Comparison of ENCODE assay signal across 15 cellular contexts in genomic region chr15:40058476-40059140, GRCh38. TPM values are rescaled to one million over a fixed set of nuclear protein-coding genes. Genes with fewer than 3 reads are reported as not detected.
DNase-seq lines count a peak whose midpoint lies in the region; ATAC-seq and TF ChIP-seq lines count a peak whose summit lies in the region.
"Had no signal": no experiment of that assay in that cellular context is flagged by ENCODE, and none has a peak within 500 bp of the region (broad histone marks: within the 10 kb centered on the region; RNA-seq: fewer than 3 reads in every experiment).

No MANE protein-coding gene starts in this region.

- H3K9me3 ChIP-seq in mammary epithelial cell (replicated peaks; ENCODE audit: insufficient read depth, low read length), result no peaks in the 10 kb centered on the region
- no peaks in the 10 kb centered on the region for H3K9me3 ChIP-seq in OCI-LY7 (ENCODE audit: low read length)
- H3K9me3 ChIP-seq: left ventricle myocardium inferior, ovary had no signal

- in situ Hi-C loops in mammary epithelial cell (cut with MboI; ENCODE audit: low sequenced_read_pairs in 2 of 2), result no loop called here

- no peaks in the 10 kb centered on the region for H3K9me2 ChIP-seq in OCI-LY7 (ENCODE audit: insufficient read depth, low read length)

- 96% methylated on average over 2 of the region's 3 CpGs for WGBS in mammary epithelial cell (ENCODE audit: low coverage, missing lambda C conversion rate)

- ATAC-seq in stimulated activated naive CD8-positive, alpha-beta T cell treated with anti-CD3 and anti-CD28 coated beads, Interleukin-15, Interleukin-2, amounts not matched to agents 100 U/mL and 50 U/mL, for 24 hours, result peak; percentile 24
- no peak for ATAC-seq in GM21447 (IDR thresholded peaks at IDR 0.05; ENCODE audit: unreplicated experiment)

- dilution Hi-C loops in mammary epithelial cell (cut with HindIII; ENCODE audit: low sequenced_read_pairs), result no loop called here

- no peak overlapping the region for H3K27ac Mint-ChIP-seq in MCF 10A (ENCODE audit: low read depth, unreplicated experiment)

- H3K27ac ChIP-seq in mammary epithelial cell (ENCODE audit: insufficient read depth, low read depth, low read length) (no peak overlapping the region), OCI-LY7 (ENCODE audit: low read depth, low read length, poor library complexity, severe bottlenecking) (no peak overlapping the region)
- H3K27ac ChIP-seq: left ventricle myocardium inferior, ovary had no signal

- H2AFZ ChIP-seq in mammary epithelial cell (ENCODE audit: low read depth, low read length) (peak overlapping the region; percentile 12), OCI-LY7 (ENCODE audit: low read length) (no peak overlapping the region)

- H3K27me3 Mint-ChIP-seq in MCF 10A (ENCODE audit: insufficient read depth, unreplicated experiment), result no peaks in the 10 kb centered on the region
- H3K27me3 Mint-ChIP-seq: CD4-positive, CD25-positive, alpha-beta regulatory T cell had no signal

- no peaks in the 10 kb centered on the region for H3K27me3 ChIP-seq in mammary epithelial cell (ENCODE audit: insufficient read depth, low read length)
- H3K27me3 ChIP-seq: ovary had no signal

- intact Hi-C loops in mammary epithelial cell (cut with micrococcal nuclease), result no loop called here
- intact Hi-C loops in MCF 10A (cut with micrococcal nuclease), result no loop called here
- intact Hi-C loops in OCI-LY7 (cut with micrococcal nuclease; ENCODE audit: unreplicated experiment), result no loop called here

- no TSS peak for BruUV-seq in mammary epithelial cell (replicated peaks; lab: Mats Ljungman, UMichigan)
- no TSS peak for BruUV-seq in MCF 10A (replicated peaks; lab: Mats Ljungman, UMichigan)
- no TSS peak for BruUV-seq in OCI-LY7 (replicated peaks; lab: Mats Ljungman, UMichigan)

- no peak for TF ChIP-seq CTCF in mammary epithelial cell (conservative IDR thresholded peaks at IDR 0.05 in 1 of 2, IDR thresholded peaks at IDR 0.05 in 1 of 2; ENCODE audit: extremely low read depth in 1 of 2, insufficient read depth in 1 of 2, low read depth in 1 of 2, low read length in 2 of 2)
- TF ChIP-seq CTCF in MCF 10A (IDR thresholded peaks at IDR 0.05; ENCODE audit: unreplicated experiment), result no peak
- TF ChIP-seq CTCF in OCI-LY7 (conservative IDR thresholded peaks at IDR 0.05; ENCODE audit: low read length), result no peak
- TF ChIP-seq CTCF in epithelial cell of esophagus (IDR thresholded peaks at IDR 0.05; ENCODE audit: insufficient read depth, low read depth, low read length, missing control alignments), result no peak

- H3K4me1 Mint-ChIP-seq in MCF 10A (ENCODE audit: insufficient read depth, unreplicated experiment), result peaks cover 28% of the 10 kb centered on the region

- CTCF ChIA-PET in mammary epithelial cell (lab: Charles Lee; ENCODE audit: low non-redundant PET), result no interaction called here
- CTCF ChIA-PET in MCF 10A (lab: Yijun Ruan, JAX), result interaction anchor here (0.6 to 4.7 kb wide), 5 partner anchors 13 to 282 kb away, joined by 3 to 28 read pairs (median 3); no protein-coding TSS in a partner anchor
- CTCF ChIA-PET in OCI-LY7 (lab: Charles Lee; ENCODE audit: unreplicated experiment), result no interaction called here

- H3K36me3 Mint-ChIP-seq in MCF 10A (ENCODE audit: insufficient read depth, unreplicated experiment), result peaks cover 5% of the 10 kb centered on the region

- H3K4me1 ChIP-seq in mammary epithelial cell (ENCODE audit: insufficient read depth, low read length) (peaks cover 35% of the 10 kb centered on the region), OCI-LY7 (ENCODE audit: insufficient read depth, low read length, poor library complexity, severe bottlenecking) (peaks cover 54% of the 10 kb centered on the region)

- H3K4me3 ChIP-seq in mammary epithelial cell (replicated peaks in 1 of 3; ENCODE audit: insufficient read depth in 1 of 3, low read depth in 2 of 3, low read length in 3 of 3) (no peak overlapping the region), OCI-LY7 (ENCODE audit: low read depth, low read length, poor library complexity, severe bottlenecking) (no peak overlapping the region), epithelial cell of esophagus (ENCODE audit: low read length) (no peak overlapping the region)
- H3K4me3 ChIP-seq: left ventricle myocardium inferior, ovary had no signal

- POLR2A ChIA-PET in MCF 10A (lab: Yijun Ruan, JAX) (interaction anchor here (0.6 to 1.4 kb wide), 3 partner anchors 41 to 324 kb away, joined by 3 to 4 read pairs (median 3); partner anchors contain the start of gene BMF), OCI-LY7 (lab: Charles Lee) (interaction anchor here (0.6 to 1.0 kb wide), 5 partner anchors 10 to 172 kb away, joined by 3 to 5 read pairs (median 4); no protein-coding TSS in a partner anchor)

- no peaks in the 10 kb centered on the region for H3K36me3 ChIP-seq in mammary epithelial cell (ENCODE audit: insufficient read depth, low read length)
- H3K36me3 ChIP-seq in OCI-LY7 (ENCODE audit: insufficient read depth, low read length), result no peaks in the 10 kb centered on the region
- H3K36me3 ChIP-seq: ovary had no signal

- no peak overlapping the region for H3K9ac ChIP-seq in mammary epithelial cell (ENCODE audit: insufficient read depth, low read length)

- DNase-seq in mammary epithelial cell (peak; percentile 30), MCF 10A (ENCODE audit: unreplicated experiment) (no peak), OCI-LY7 (ENCODE audit: low spot score) (no peak), epithelial cell of esophagus (ENCODE audit: low read depth) (peak; percentile 44), COLO829 (ENCODE audit: low spot score) (no peak), retina (no peak)
- no peak for DNase-seq in stimulated activated naive CD8-positive, alpha-beta T cell treated with anti-CD3 and anti-CD28 coated beads, Interleukin-15, Interleukin-2, amounts not matched to agents 100 U/mL and 50 U/mL, for 24 hours
- DNase-seq: activated effector memory CD4-positive, alpha-beta T cell treated with Interleukin-2 at 50 U/mL for 16 hours; CD4-positive, CD25-positive, alpha-beta regulatory T cell; cortex of kidney; glutamatergic neuron; left ventricle myocardium inferior; NCI-H1436 treated with DMSO at 0.1 percent for 48 hours had no signal

- no peaks in the 10 kb centered on the region for H4K20me1 ChIP-seq in mammary epithelial cell (ENCODE audit: insufficient read depth, low read length)
- H4K20me1 ChIP-seq in OCI-LY7 (ENCODE audit: insufficient read depth, low read length), result no peaks in the 10 kb centered on the region

- no peaks in the 10 kb centered on the region for H3K9me3 Mint-ChIP-seq in MCF 10A (ENCODE audit: unreplicated experiment)

- H3K4me3 Mint-ChIP-seq in MCF 10A (ENCODE audit: unreplicated experiment), result no peak overlapping the region

- H3K4me2 ChIP-seq in mammary epithelial cell (ENCODE audit: insufficient read depth, low read depth, low read length), result no peak overlapping the region
- 0 out of 2 replicates have a peak overlapping the region, but pooled peaks have one; percentile 4 for H3K4me2 ChIP-seq in OCI-LY7 (ENCODE audit: low read length)

- H3K79me2 ChIP-seq in mammary epithelial cell (ENCODE audit: insufficient read depth, low read length) (no peaks in the 10 kb centered on the region), OCI-LY7 (ENCODE audit: insufficient read depth, low read depth, low read length) (no peaks in the 10 kb centered on the region)

RNA-seq across cellular contexts. Expression of gene SRP14, which starts 19.6 kb away (rescaled TPM):
- total RNA-seq in mammary epithelial cell (100 to 1,000 TPM in 1 of 2 donors, 10 to 100 TPM in 1; 85.7 to 148 TPM), MCF 10A (2022) (165 and 203 TPM in 2 replicates), OCI-LY7 (2022) (130 TPM in 2 replicates)
- 231 TPM for polyA plus RNA-seq in mammary epithelial cell
- polyA minus RNA-seq in mammary epithelial cell, result 50.4 TPM
- total RNA-seq in OCI-LY7 (2014; rRNA removed; shearing (Covaris generic)), result 188 and 250 TPM in 2 replicates

RNA-seq across cellular contexts. Expression of gene BMF, which starts 50.1 kb away (rescaled TPM):
- 1 to 10 TPM; 1.5 to 2.2 TPM for total RNA-seq in mammary epithelial cell
- polyA plus RNA-seq in mammary epithelial cell, result 0.22 TPM
- not detected for polyA minus RNA-seq in mammary epithelial cell
- total RNA-seq in MCF 10A (2022), result 0.17 TPM in 1 of 2 replicates, not detected in the other
- total RNA-seq in OCI-LY7 (2014; rRNA removed; shearing (Covaris generic)), result 4.8 and 5.3 TPM in 2 replicates
- 11.1 and 11.3 TPM in 2 replicates for total RNA-seq in OCI-LY7 (2022)

Comparison
In these comparisons a context has a peak if more than half of its experiments do, and no peak if none do; other contexts are left out.
1. DNase-seq: peak in mammary epithelial cell (single experiment) and epithelial cell of esophagus (single experiment); none in MCF 10A (single experiment), OCI-LY7 (single experiment), stimulated activated naive CD8-positive, alpha-beta T cell treated with anti-CD3 and anti-CD28 coated beads, Interleukin-15, Interleukin-2, amounts not matched to agents 100 U/mL and 50 U/mL, for 24 hours (single experiment), COLO829 (single experiment) and retina (single experiment).